In the genomic region with DNA sequence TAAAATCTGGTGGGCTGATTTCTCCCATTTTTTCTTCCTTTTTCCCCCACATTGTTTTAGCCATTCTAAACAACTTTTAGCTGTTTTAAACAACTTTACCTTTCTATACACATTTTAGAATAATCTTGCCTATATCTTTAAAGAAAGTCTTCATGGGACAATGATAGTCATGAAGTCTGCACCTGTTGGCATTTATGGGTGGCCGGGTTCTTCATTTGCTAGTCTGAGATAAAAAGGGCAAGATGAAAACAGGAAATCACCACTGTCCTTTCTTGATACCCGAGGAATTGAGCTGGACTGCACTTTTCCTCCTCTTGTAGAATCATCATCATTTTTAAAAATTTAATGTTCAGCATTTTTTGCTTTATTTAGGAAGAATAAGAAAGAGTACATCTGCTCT, we compare ENCODE assay signal across 23 cellular contexts.
"Had no signal": no experiment of that assay in that cellular context is flagged by ENCODE, and none has a peak within 500 bp of the region (broad histone marks: within the 10 kb centered on the region; RNA-seq: fewer than 3 reads in every experiment).

No MANE protein-coding gene starts in this region.

- H3K4me3 ChIP-seq: colonic mucosa, esophagus squamous epithelium, gastrocnemius medialis, heart right ventricle, left lung, lower lobe of right lung had no signal

- H3K36me3 ChIP-seq: colonic mucosa, gastrocnemius medialis, lower lobe of right lung had no signal

- H3K9me3 Mint-ChIP-seq: dendritic cell treated with granulocyte-macrophage colony-stimulating factor and Interleukin-4, amounts not matched to agents 40 ng/mL and 50 ng/mL, for 4 days; effector memory CD8-positive, alpha-beta T cell; endodermal cell had no signal

- H3K27ac Mint-ChIP-seq: dendritic cell treated with granulocyte-macrophage colony-stimulating factor and Interleukin-4, amounts not matched to agents 40 ng/mL and 50 ng/mL, for 4 days; effector memory CD8-positive, alpha-beta T cell; endodermal cell had no signal

- H3K27me3 Mint-ChIP-seq: dendritic cell treated with granulocyte-macrophage colony-stimulating factor and Interleukin-4, amounts not matched to agents 40 ng/mL and 50 ng/mL, for 4 days; effector memory CD8-positive, alpha-beta T cell had no signal

- DNase-seq: colonic mucosa; cortex of kidney; effector CD8-positive, alpha-beta T cell; effector memory CD8-positive, alpha-beta T cell; endodermal cell; erythroblast; esophagus squamous epithelium; foreskin fibroblast; foreskin melanocyte; gastrocnemius medialis; glutamatergic neuron; head of caudate nucleus; heart right ventricle; hippocampal formation; left cardiac atrium; left lung; left ventricle myocardium superior; lower lobe of right lung; mesendoderm; midbrain had no signal

- ATAC-seq: effector memory CD8-positive, alpha-beta T cell; esophagus mucosa; gastrocnemius medialis; heart right ventricle; left cardiac atrium; left lung; left ventricle myocardium superior; lower lobe of right lung had no signal

- H3K4me1 ChIP-seq: colonic mucosa, esophagus squamous epithelium, gastrocnemius medialis, lower lobe of right lung had no signal

- H3K9me3 ChIP-seq: colonic mucosa, esophagus squamous epithelium, gastrocnemius medialis, heart right ventricle, left lung, lower lobe of right lung had no signal

- H3K27ac ChIP-seq: colonic mucosa, epithelial cell of prostate, esophagus squamous epithelium, gastrocnemius medialis, heart right ventricle, left lung, lower lobe of right lung had no signal

- H3K4me3 Mint-ChIP-seq: dendritic cell treated with granulocyte-macrophage colony-stimulating factor and Interleukin-4, amounts not matched to agents 40 ng/mL and 50 ng/mL, for 4 days; effector memory CD8-positive, alpha-beta T cell; endodermal cell had no signal
